Comparison of ENCODE assay signal across 8 cellular contexts in genomic region chr7:55365103-55365679, GRCh38. TPM values are rescaled to one million over a fixed set of nuclear protein-coding genes. Genes with fewer than 3 reads are reported as not detected.
DNase-seq lines count a peak whose midpoint lies in the region; ATAC-seq and TF ChIP-seq lines count a peak whose summit lies in the region.

A gene with protein sequence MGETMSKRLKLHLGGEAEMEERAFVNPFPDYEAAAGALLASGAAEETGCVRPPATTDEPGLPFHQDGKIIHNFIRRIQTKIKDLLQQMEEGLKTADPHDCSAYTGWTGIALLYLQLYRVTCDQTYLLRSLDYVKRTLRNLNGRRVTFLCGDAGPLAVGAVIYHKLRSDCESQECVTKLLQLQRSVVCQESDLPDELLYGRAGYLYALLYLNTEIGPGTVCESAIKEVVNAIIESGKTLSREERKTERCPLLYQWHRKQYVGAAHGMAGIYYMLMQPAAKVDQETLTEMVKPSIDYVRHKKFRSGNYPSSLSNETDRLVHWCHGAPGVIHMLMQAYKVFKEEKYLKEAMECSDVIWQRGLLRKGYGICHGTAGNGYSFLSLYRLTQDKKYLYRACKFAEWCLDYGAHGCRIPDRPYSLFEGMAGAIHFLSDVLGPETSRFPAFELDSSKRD (plus strand): TSS chr7:55365337. CDS start chr7:55366026, 689 bp downstream.

- H3K4me1 ChIP-seq in ES-I3 (ENCODE audit: insufficient read depth, low read length) (no peaks in the 10 kb centered on the region), lower lobe of right lung (peaks cover 25% of the 10 kb centered on the region)

- H3K9ac ChIP-seq in ES-I3 (ENCODE audit: low read depth, low read length), result peak within 1 kb of the TSS; percentile 92

- TF ChIP-seq CTCF in coronary artery (IDR thresholded peaks at IDR 0.05), result no peak
- TF ChIP-seq CTCF in lower lobe of right lung (IDR thresholded peaks at IDR 0.05), result no peak

- H3K9me3 ChIP-seq in ES-I3 (ENCODE audit: control insufficient read depth, insufficient read depth, low read length), result no peaks in the 10 kb centered on the region
- no peaks in the 10 kb centered on the region for H3K9me3 ChIP-seq in lower lobe of right lung

- intact Hi-C loops in lower lobe of right lung (cut with DNase I), result no loop called here

- H3K27me3 ChIP-seq in lower lobe of right lung (ENCODE audit: low read depth), result no peaks in the 10 kb centered on the region

- ATAC-seq in GM21737 (IDR thresholded peaks at IDR 0.05; ENCODE audit: unreplicated experiment), result peak; percentile 32
- peak in 1 of 2 donors; percentile 10 for ATAC-seq in lower lobe of right lung

- H3K36me3 ChIP-seq in ES-I3 (ENCODE audit: insufficient read depth, low read length) (no peaks in the 10 kb centered on the region), lower lobe of right lung (no peaks in the 10 kb centered on the region)

- peak within 1 kb of the TSS; percentile 95 to 99 for H3K27ac ChIP-seq in coronary artery
- H3K27ac ChIP-seq in lower lobe of right lung, result peak within 1 kb of the TSS; percentile 98

- DNase-seq in Jurkat, Clone E6-1 (ENCODE audit: low read depth, low spot score), result peak; percentile 45
- DNase-seq in SW 1271 (lab: John Stamatoyannopoulos, UW) (peak; percentile 14 to 45), coronary artery (ENCODE audit: low spot score) (no peak), lower lobe of right lung (peak; percentile 72), AML-193 (lab: John Stamatoyannopoulos, UW) (no peak)
- peak; percentile 4 to 9 for DNase-seq in stimulated activated CD8-positive, alpha-beta memory T cell treated with anti-CD3 and anti-CD28 coated beads, Interleukin-7, amount 100 ng/mL, for 1 hour (ENCODE audit: low read depth in 2 of 2)

- peak within 1 kb of the TSS; percentile 98 for H3K4me3 ChIP-seq in Jurkat, Clone E6-1 (ENCODE audit: low read length)
- peak within 1 kb of the TSS; percentile 98 for H3K4me3 ChIP-seq in coronary artery
- peak within 1 kb of the TSS; percentile 77 for H3K4me3 ChIP-seq in lower lobe of right lung

RNA-seq across cellular contexts. Expression of the gene that starts here (rescaled TPM):
- polyA plus RNA-seq in Jurkat, Clone E6-1 (2012; ENCODE audit: insufficient read depth, insufficient read length), result 11.3 TPM
- total RNA-seq in lower lobe of right lung, result 5.7 TPM

Comparison
In these comparisons a context has a peak if more than half of its experiments do, and no peak if none do; other contexts are left out.
1. DNase-seq: peak in Jurkat, Clone E6-1 (single experiment), SW 1271 (2 of 2), lower lobe of right lung (single experiment) and stimulated activated CD8-positive, alpha-beta memory T cell treated with anti-CD3 and anti-CD28 coated beads, Interleukin-7, amount 100 ng/mL, for 1 hour (2 of 2); none in coronary artery (single experiment) and AML-193 (0 of 2).
2. Peak in every context shown above with its lines, with median percentiles within 50 percentile points of each other: H3K4me3 ChIP-seq.